Comparison of ENCODE assay signal across 25 cellular contexts in the genomic region with DNA sequence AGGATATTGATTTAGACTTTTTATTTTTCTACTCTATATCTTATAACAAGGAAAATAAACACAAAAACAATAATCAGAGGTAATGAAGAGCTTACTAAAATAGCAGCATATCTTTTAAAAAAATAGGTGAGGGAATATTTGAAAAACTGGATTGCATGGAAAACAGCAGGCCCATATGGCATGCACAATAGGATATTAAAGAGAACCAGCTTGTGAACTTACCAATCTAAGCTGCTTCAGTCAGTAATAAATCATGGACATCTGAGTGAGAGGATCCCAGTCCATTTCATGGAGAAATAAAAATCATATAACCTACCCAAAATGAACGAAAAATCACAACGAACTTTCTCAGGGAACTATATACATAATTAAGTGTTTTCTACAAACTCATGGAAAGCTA.
DNase-seq lines count a peak whose midpoint lies in the region; ATAC-seq, FAIRE-seq and TF ChIP-seq lines count a peak whose summit lies in the region.
"Had no signal": no experiment of that assay in that cellular context is flagged by ENCODE, and none has a peak within 500 bp of the region (broad histone marks: within the 10 kb centered on the region; RNA-seq: fewer than 3 reads in every experiment).

No MANE protein-coding gene starts in this region.

- BruUV-seq in HepG2 (replicated peaks; lab: Mats Ljungman, UMichigan), result no TSS peak

- no peaks in the 10 kb centered on the region for H3K79me2 ChIP-seq in HepG2 (ENCODE audit: insufficient read depth, low read length)

- H3K27me3 ChIP-seq in HepG2 (ENCODE audit: control insufficient read depth in 1 of 2, insufficient read depth in 2 of 2, low read length in 2 of 2), result no peaks in the 10 kb centered on the region
- H3K27me3 ChIP-seq: BLaER1 treated with 17β-estradiol and CSF1 and Interleukin-3, amounts not matched to agents 10 nM and 100 nM had no signal

- no peak overlapping the region for H2AFZ ChIP-seq in HepG2 (ENCODE audit: low read length)

- no peak for TF ChIP-seq POLR2A in HepG2 (IDR thresholded peaks at IDR 0.05; ENCODE audit: insufficient read depth in 1 of 2, low read depth in 2 of 2, low read length in 2 of 2)

- no peaks in the 10 kb centered on the region for H4K20me1 ChIP-seq in HepG2 (ENCODE audit: insufficient read depth, low read length)
- H4K20me1 ChIP-seq: BLaER1 treated with 17β-estradiol and CSF1 and Interleukin-3, amounts not matched to agents 10 nM and 100 nM had no signal

- TF ChIP-seq CTCF in HepG2 (CRISPR knock-in tag; IDR thresholded peaks at IDR 0.05), result no peak

- no peak overlapping the region for H3K27ac ChIP-seq in HepG2 (ENCODE audit: extremely low read length, insufficient read depth, low read length)
- H3K27ac ChIP-seq: 22Rv1; A549; BLaER1 treated with 17β-estradiol and CSF1 and Interleukin-3, amounts not matched to agents 10 nM and 100 nM; C4-2B had no signal

- no peaks in the 10 kb centered on the region for H3K36me3 ChIP-seq in HepG2 (replicated peaks in 1 of 2; ENCODE audit: control insufficient read depth in 1 of 2, insufficient read depth in 2 of 2, low read length in 2 of 2)
- H3K36me3 ChIP-seq: BLaER1 treated with 17β-estradiol and CSF1 and Interleukin-3, amounts not matched to agents 10 nM and 100 nM had no signal

- no peak overlapping the region for H3K9ac ChIP-seq in HepG2 (ENCODE audit: insufficient read depth, low read depth, low read length)
- H3K9ac ChIP-seq: BLaER1 treated with 17β-estradiol and CSF1 and Interleukin-3, amounts not matched to agents 10 nM and 100 nM had no signal

- CTCF ChIA-PET in HepG2 (lab: Yijun Ruan, JAX; ENCODE audit: low intra/inter-chr PET ratio, low total read pairs), result no interaction called here

- 0% methylated on average over 2 of the region's 2 CpGs for WGBS in HepG2 (ENCODE audit: low lambda C conversion rate)

- ATAC-seq in HepG2, result no peak
- ATAC-seq: A549; CD8-positive, alpha-beta T cell had no signal

- TF ChIP-seq RAD21 in HepG2 (CRISPR knock-in tag; IDR thresholded peaks at IDR 0.05), result no peak

- intact Hi-C loops in HepG2 (cut with micrococcal nuclease; ENCODE audit: unreplicated experiment), result no loop called here

- POLR2A ChIA-PET in HepG2 (lab: Yijun Ruan, JAX), result no interaction called here

- no peaks in the 10 kb centered on the region for H3K4me1 ChIP-seq in HepG2 (ENCODE audit: insufficient read depth, low read length)
- H3K4me1 ChIP-seq: A549; BLaER1 treated with 17β-estradiol and CSF1 and Interleukin-3, amounts not matched to agents 10 nM and 100 nM; Caco-2 had no signal

- no peak for FAIRE-seq in HepG2 (lab: Jason Lieb, UNC)
- FAIRE-seq: A549, G401.6, GM12891, GM19239 had no signal

- no peak for TF ChIP-seq EP300 in HepG2 (IDR thresholded peaks at IDR 0.05; ENCODE audit: low read depth in 2 of 2, low read length in 2 of 2)
- no peak for TF ChIP-seq EP300 in HepG2 (CRISPR knock-in tag; IDR thresholded peaks at IDR 0.05; ENCODE audit: borderline replicate concordance)

- no peak overlapping the region for H3K4me2 ChIP-seq in HepG2 (ENCODE audit: low read depth, low read length)
- H3K4me2 ChIP-seq: A549; BLaER1 treated with 17β-estradiol and CSF1 and Interleukin-3, amounts not matched to agents 10 nM and 100 nM had no signal

- DNase-seq in NCI-H82 (lab: John Stamatoyannopoulos, UW) (peak; percentile 56), NCI-H82 treated with DMSO at 0.1 percent for 48 hours (lab: John Stamatoyannopoulos, UW; ENCODE audit: unreplicated experiment) (no peak), NCI-H69 (lab: John Stamatoyannopoulos, UW) (peak; percentile 23), cerebellum (ENCODE audit: low spot score) (peak; percentile 71), HepG2 (ENCODE audit: low spot score) (no peak), kidney glomerular epithelial cell (lab: John Stamatoyannopoulos, UW) (no peak)
- DNase-seq: AML-193; Caco-2; Calu3; CD4-positive, alpha-beta T cell; CD8-positive, alpha-beta T cell; DMS 273 treated with DMSO at 0.1 percent for 48 hours; DMS153; DMS53; DMS79; DND-41; EL; GF-D8 had no signal

- H3K9me3 ChIP-seq in HepG2 (ENCODE audit: low read length), result no peaks in the 10 kb centered on the region
- H3K9me3 ChIP-seq: A549; BLaER1 treated with 17β-estradiol and CSF1 and Interleukin-3, amounts not matched to agents 10 nM and 100 nM; Caco-2 had no signal

- in situ Hi-C loops in HepG2 (cut with HindIII; ENCODE audit: extremely low pct_ligation_motif_present, low pct_unique_long_range_greater_than_20kb), result no loop called here

- no peak overlapping the region for H3K4me3 ChIP-seq in HepG2 (replicated peaks in 1 of 3; ENCODE audit: insufficient read depth in 1 of 3, low read depth in 2 of 3, low read length in 3 of 3)
- H3K4me3 ChIP-seq: A549; BLaER1 treated with 17β-estradiol and CSF1 and Interleukin-3, amounts not matched to agents 10 nM and 100 nM had no signal

TF ChIP-seq in HepG2, 621 proteins besides CTCF, POLR2A, EP300 and RAD21:
- TF ChIP-seq SP5 (CRISPR knock-in tag; IDR thresholded peaks at IDR 0.05; ENCODE audit: borderline replicate concordance, low read depth), result no peak
- TF ChIP-seq ZNF850 (CRISPR knock-in tag; conservative IDR thresholded peaks at IDR 0.05), result no peak
- TF ChIP-seq ZNF138 (CRISPR knock-in tag; IDR thresholded peaks at IDR 0.05; ENCODE audit: low read depth), result no peak
- TF ChIP-seq MEF2D (CRISPR knock-in tag; IDR thresholded peaks at IDR 0.05), result no peak
- TF ChIP-seq MATR3 (CRISPR knock-in tag; IDR thresholded peaks at IDR 0.05), result no peak
- TF ChIP-seq ZNF343 (CRISPR knock-in tag; IDR thresholded peaks at IDR 0.05), result no peak
- TF ChIP-seq MXI1 (IDR thresholded peaks at IDR 0.05; ENCODE audit: borderline replicate concordance, low read depth, low read length), result no peak
- TF ChIP-seq HNF4A (CRISPR knock-in tag; IDR thresholded peaks at IDR 0.05), result no peak
- TF ChIP-seq, protein P1, sequence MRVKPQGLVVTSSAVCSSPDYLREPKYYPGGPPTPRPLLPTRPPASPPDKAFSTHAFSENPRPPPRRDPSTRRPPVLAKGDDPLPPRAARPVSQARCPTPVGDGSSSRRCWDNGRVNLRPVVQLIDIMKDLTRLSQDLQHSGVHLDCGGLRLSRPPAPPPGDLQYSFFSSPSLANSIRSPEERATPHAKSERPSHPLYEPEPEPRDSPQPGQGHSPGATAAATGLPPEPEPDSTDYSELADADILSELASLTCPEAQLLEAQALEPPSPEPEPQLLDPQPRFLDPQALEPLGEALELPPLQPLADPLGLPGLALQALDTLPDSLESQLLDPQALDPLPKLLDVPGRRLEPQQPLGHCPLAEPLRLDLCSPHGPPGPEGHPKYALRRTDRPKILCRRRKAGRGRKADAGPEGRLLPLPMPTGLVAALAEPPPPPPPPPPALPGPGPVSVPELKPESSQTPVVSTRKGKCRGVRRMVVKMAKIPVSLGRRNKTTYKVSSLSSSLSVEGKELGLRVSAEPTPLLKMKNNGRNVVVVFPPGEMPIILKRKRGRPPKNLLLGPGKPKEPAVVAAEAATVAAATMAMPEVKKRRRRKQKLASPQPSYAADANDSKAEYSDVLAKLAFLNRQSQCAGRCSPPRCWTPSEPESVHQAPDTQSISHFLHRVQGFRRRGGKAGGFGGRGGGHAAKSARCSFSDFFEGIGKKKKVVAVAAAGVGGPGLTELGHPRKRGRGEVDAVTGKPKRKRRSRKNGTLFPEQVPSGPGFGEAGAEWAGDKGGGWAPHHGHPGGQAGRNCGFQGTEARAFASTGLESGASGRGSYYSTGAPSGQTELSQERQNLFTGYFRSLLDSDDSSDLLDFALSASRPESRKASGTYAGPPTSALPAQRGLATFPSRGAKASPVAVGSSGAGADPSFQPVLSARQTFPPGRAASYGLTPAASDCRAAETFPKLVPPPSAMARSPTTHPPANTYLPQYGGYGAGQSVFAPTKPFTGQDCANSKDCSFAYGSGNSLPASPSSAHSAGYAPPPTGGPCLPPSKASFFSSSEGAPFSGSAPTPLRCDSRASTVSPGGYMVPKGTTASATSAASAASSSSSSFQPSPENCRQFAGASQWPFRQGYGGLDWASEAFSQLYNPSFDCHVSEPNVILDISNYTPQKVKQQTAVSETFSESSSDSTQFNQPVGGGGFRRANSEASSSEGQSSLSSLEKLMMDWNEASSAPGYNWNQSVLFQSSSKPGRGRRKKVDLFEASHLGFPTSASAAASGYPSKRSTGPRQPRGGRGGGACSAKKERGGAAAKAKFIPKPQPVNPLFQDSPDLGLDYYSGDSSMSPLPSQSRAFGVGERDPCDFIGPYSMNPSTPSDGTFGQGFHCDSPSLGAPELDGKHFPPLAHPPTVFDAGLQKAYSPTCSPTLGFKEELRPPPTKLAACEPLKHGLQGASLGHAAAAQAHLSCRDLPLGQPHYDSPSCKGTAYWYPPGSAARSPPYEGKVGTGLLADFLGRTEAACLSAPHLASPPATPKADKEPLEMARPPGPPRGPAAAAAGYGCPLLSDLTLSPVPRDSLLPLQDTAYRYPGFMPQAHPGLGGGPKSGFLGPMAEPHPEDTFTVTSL (CRISPR knock-in tag; IDR thresholded peaks at IDR 0.05; ENCODE audit: borderline replicate concordance), result no peak
- TF ChIP-seq ZNF672 (CRISPR knock-in tag; IDR thresholded peaks at IDR 0.05), result no peak
- no peak for TF ChIP-seq ZEB1 (IDR thresholded peaks at IDR 0.05; ENCODE audit: insufficient replicate concordance, low read depth)
- no peak for TF ChIP-seq SP1 (IDR thresholded peaks at IDR 0.05)
- no peak for TF ChIP-seq SP1 (CRISPR knock-in tag; IDR thresholded peaks at IDR 0.05)
- no peak for TF ChIP-seq PRMT3 (CRISPR knock-in tag; IDR thresholded peaks at IDR 0.05; ENCODE audit: borderline replicate concordance, low read depth)
- TF ChIP-seq ATF1 (CRISPR knock-in tag; IDR thresholded peaks at IDR 0.05), result no peak

Comparison
In these comparisons a context has a peak if more than half of its experiments do, and no peak if none do; other contexts are left out.
1. DNase-seq: peak in NCI-H82 (single experiment), NCI-H69 (single experiment) and cerebellum (single experiment); none in NCI-H82 treated with DMSO at 0.1 percent for 48 hours (single experiment), HepG2 (single experiment) and kidney glomerular epithelial cell (single experiment).